In the genomic region with DNA sequence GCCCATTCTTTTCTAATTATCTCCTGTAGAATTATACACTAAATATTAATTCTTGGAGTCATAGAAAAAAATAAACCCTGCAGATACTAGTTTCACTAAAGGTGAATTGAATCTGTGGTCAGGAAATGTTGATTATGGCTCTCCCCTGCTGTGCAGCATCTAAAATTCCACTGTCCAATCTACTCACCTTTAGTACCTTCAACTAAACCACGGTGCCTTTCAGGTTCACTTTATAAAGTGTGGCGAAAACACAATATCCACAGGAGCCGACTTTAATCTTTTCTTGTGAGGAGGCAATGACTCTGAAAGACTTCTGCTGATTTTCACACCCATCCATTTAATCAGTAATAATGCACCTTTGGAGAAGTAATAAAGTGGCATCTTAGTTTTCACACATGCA, we compare ENCODE assay signal across 23 cellular contexts.
"Had no signal": no experiment of that assay in that cellular context is flagged by ENCODE, and none has a peak within 500 bp of the region (broad histone marks: within the 10 kb centered on the region; RNA-seq: fewer than 3 reads in every experiment).

No MANE protein-coding gene starts in this region.

- H3K27ac ChIP-seq: coronary artery, dorsolateral prefrontal cortex, esophagus muscularis mucosa, gastrocnemius medialis, heart right ventricle, left lung, lower lobe of right lung had no signal

- H3K36me3 ChIP-seq: esophagus muscularis mucosa, gastrocnemius medialis, heart right ventricle, left lung, lower lobe of right lung had no signal

- H3K9me3 ChIP-seq: esophagus muscularis mucosa, gastrocnemius medialis, heart right ventricle, left lung, lower lobe of right lung had no signal

- ATAC-seq: gastrocnemius medialis; heart right ventricle; left lung; left ventricle myocardium superior; lower lobe of right lung; naive thymus-derived CD4-positive, alpha-beta T cell had no signal

- DNase-seq: dermis blood vessel endothelial cell; dorsolateral prefrontal cortex; effector CD4-positive, alpha-beta T cell; effector memory CD4-positive, alpha-beta T cell; foreskin melanocyte; gastrocnemius medialis; glutamatergic neuron; head of caudate nucleus; heart right ventricle; hippocampal formation; kidney; kidney glomerular epithelial cell; left ventricle myocardium superior; lower lobe of right lung; mesendoderm; midbrain; naive thymus-derived CD4-positive, alpha-beta T cell had no signal

- H3K27me3 ChIP-seq: esophagus muscularis mucosa, gastrocnemius medialis, heart right ventricle, left lung had no signal

- H3K4me1 ChIP-seq: esophagus muscularis mucosa, gastrocnemius medialis, heart right ventricle, left lung, lower lobe of right lung had no signal

- FAIRE-seq: colon, endothelial cell of umbilical vein, islet of Langerhans, kidney had no signal

- H3K4me3 ChIP-seq: coronary artery, dorsolateral prefrontal cortex, esophagus muscularis mucosa, gastrocnemius medialis, heart right ventricle, left lung, lower lobe of right lung had no signal
